In the genomic region with DNA sequence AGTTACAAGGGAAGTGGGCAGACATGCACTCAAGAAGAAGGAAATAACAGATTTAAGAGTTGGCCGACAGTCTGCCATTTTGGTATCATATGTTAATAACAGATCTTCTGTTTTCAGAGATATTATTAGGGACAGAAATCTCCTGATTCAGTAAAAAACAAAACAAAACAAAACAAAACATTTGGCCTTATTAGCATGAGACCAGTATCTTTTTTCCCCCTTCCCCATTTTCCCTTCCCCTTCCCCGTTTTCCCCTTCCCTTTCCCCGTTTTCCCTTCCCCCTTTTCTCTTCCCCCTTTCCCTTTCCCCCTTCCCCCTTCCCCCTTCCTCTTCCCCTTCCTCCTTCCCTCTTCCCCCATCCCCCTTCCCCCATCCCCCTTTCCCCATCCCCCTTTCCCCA, we compare ENCODE assay signal across 36 cellular contexts. TPM values are rescaled to one million over a fixed set of nuclear protein-coding genes. Genes with fewer than 3 reads are reported as not detected.
"Had no signal": no experiment of that assay in that cellular context is flagged by ENCODE, and none has a peak within 500 bp of the region (broad histone marks: within the 10 kb centered on the region; RNA-seq: fewer than 3 reads in every experiment).

No MANE protein-coding gene starts in this region.

- H3K4me3 ChIP-seq: adrenal gland, ascending aorta, body of pancreas, breast epithelium, cardiac muscle cell had no signal

- H3K36me3 ChIP-seq: adrenal gland, brain microvascular endothelial cell, breast epithelium, cardiac muscle cell had no signal

- ATAC-seq: activated naive CD4-positive, alpha-beta T cell treated with anti-CD3 and anti-CD28 coated beads, Interleukin-2, amount 50 U/mL, for 72 hours; activated naive CD8-positive, alpha-beta T cell treated with anti-CD3 and anti-CD28 coated beads, Interleukin-2, amount 50 U/mL, for 24 hours; activated T-cell treated with anti-CD3 and anti-CD28 coated beads, Interleukin-2, amount 50 U/mL, for 4 hours; activated T-cell treated with anti-CD3 and anti-CD28 coated beads, Interleukin-2, amount 50 U/mL, for 72 hours; activated T-helper 17 cell treated with anti-CD3 and anti-CD28 coated beads, Interleukin-2, amount 50 U/mL, for 72 hours; body of pancreas had no signal

- H3K9me3 ChIP-seq: adrenal gland, ascending aorta, body of pancreas, breast epithelium had no signal

- H3K27me3 ChIP-seq: adrenal gland, ascending aorta, body of pancreas, brain microvascular endothelial cell, breast epithelium, cardiac muscle cell had no signal

- FAIRE-seq: astrocyte, bronchial epithelial cell had no signal

- DNase-seq: activated effector memory CD4-positive, alpha-beta T cell treated with anti-CD3 and anti-CD28 coated beads, Interleukin-2, amount 50 U/mL, for 16 hours; activated effector memory CD4-positive, alpha-beta T cell treated with Interleukin-2 at 50 U/mL for 16 hours; activated gamma-delta T cell; activated gamma-delta T cell treated with Interleukin-2 at 50 U/mL for 16 hours; activated naive CD4-positive, alpha-beta T cell; activated naive CD4-positive, alpha-beta T cell treated with anti-CD3 and anti-CD28 coated beads for 36 hours; activated naive CD4-positive, alpha-beta T cell treated with anti-CD3 and anti-CD28 coated beads, Interleukin-2, amount 10 ng/mL, durations not matched to agents 7 days and 5 days; activated naive CD4-positive, alpha-beta T cell treated with anti-CD3 and anti-CD28 coated beads, Interleukin-2, amount 50 U/mL, for 16 hours; activated naive CD4-positive, alpha-beta T cell treated with Interleukin-2 at 50 U/mL for 16 hours; activated naive CD8-positive, alpha-beta T cell treated with anti-CD3 and anti-CD28 coated beads for 36 hours; activated naive CD8-positive, alpha-beta T cell treated with anti-CD3 and anti-CD28 coated beads, Interleukin-2, amount 10 ng/mL, durations not matched to agents 7 days and 5 days; activated naive CD8-positive, alpha-beta T cell treated with anti-CD3 and anti-CD28 coated beads, Interleukin-2, amount 50 U/mL, for 24 hours; activated T-cell treated with anti-CD3 and anti-CD28 coated beads, Interleukin-2, amount 50 U/mL, for 24 hours; activated T-cell treated with anti-CD3 and anti-CD28 coated beads, Interleukin-2, amount 50 U/mL, for 4 hours; activated T-cell treated with anti-CD3 and anti-CD28 coated beads, Interleukin-2, amount 50 U/mL, for 48 hours; activated T-cell treated with anti-CD3 and anti-CD28 coated beads, Interleukin-2, amount 50 U/mL, for 72 hours; adrenal gland; amniotic stem cell; amygdala; anterior cingulate cortex; aorta; body of pancreas; brain microvascular endothelial cell; caudate nucleus; central memory CD4-positive, alpha-beta T cell; cerebellar nuclear complex had no signal

- H3K4me1 ChIP-seq: adrenal gland, ascending aorta, body of pancreas, breast epithelium had no signal

- H3K27ac ChIP-seq: adrenal gland, ascending aorta, body of pancreas, brain microvascular endothelial cell, breast epithelium, cardiac muscle cell had no signal

RNA-seq across cellular contexts. Expression of gene HIGD2B, which starts 39.5 kb away (rescaled TPM):
- total RNA-seq: adrenal gland, aorta, ascending aorta, astrocyte, body of pancreas, breast epithelium, bronchial epithelial cell, cardiac muscle cell, cardiac septum, cerebellum, chondrocyte had no signal
- polyA plus RNA-seq: aorta, cardiac muscle cell had no signal
